8 cellular contexts compared by ENCODE assay signal in the genomic region with DNA sequence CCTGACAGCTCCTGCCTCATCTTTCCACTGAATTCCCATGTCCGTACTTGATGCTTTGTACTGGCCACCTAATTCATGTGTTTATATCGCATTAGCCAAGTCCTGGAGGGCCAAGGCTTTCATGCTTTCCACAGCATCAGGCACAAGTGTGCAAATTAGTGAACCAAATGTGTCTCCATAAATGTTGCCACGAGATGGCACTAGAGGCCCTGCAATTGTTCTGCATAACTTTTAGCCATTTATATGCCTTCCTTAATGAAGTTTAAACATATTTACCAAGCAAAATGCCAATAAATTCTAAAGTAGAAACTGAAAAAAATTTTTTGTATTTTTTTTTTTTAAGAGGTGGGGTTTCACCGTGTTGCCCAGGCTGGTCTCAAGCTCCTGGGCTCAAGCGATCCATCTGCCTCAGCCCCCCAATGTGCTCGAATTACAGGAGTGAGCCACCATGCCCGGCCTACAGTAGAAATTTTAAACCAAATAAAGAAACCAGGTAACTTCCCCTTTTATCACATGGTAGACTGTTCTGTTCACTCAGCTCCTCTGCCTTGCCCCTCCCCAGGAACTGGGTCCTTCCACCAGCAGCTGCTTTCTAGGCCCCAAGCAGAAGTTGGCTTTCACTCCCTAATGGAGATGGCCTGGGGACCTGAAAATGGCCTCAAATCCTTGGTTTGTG. TPM values are rescaled to one million over a fixed set of nuclear protein-coding genes. Genes with fewer than 3 reads are reported as not detected.
DNase-seq lines count a peak whose midpoint lies in the region; ATAC-seq and TF ChIP-seq lines count a peak whose summit lies in the region.

No MANE protein-coding gene starts in this region.

- DNase-seq in DMS53 treated with DMSO at 0.1 percent for 48 hours (lab: John Stamatoyannopoulos, UW; ENCODE audit: unreplicated experiment) (peak; percentile 59), RKO (ENCODE audit: low spot score) (peak; percentile 59), cardiac muscle cell (ENCODE audit: low read depth in 1 of 2, low spot score in 1 of 2) (peak; percentile 47 to 68), retinal pigment epithelial cell (ENCODE audit: low read depth) (no peak)
- peak; percentile 21 for DNase-seq in activated naive CD8-positive, alpha-beta T cell treated with anti-CD3 and anti-CD28 coated beads for 36 hours

- H3K4me3 Mint-ChIP-seq in activated naive CD8-positive, alpha-beta T cell treated with anti-CD3 and anti-CD28 coated beads for 36 hours: no peak overlapping the region

- peaks cover 3% of the 10 kb centered on the region for H3K36me3 ChIP-seq in cardiac muscle cell

- peaks cover 6% of the 10 kb centered on the region for H3K4me1 Mint-ChIP-seq in activated naive CD8-positive, alpha-beta T cell treated with anti-CD3 and anti-CD28 coated beads for 36 hours

- TF ChIP-seq CTCF in cardiac muscle cell (IDR thresholded peaks at IDR 0.05; ENCODE audit: low read depth, low read length) (peak; percentile 73), retinal pigment epithelial cell (conservative IDR thresholded peaks at IDR 0.05; ENCODE audit: low read depth, low read length) (peak; percentile 63)

- no peak overlapping the region for H3K4me3 ChIP-seq in cardiac muscle cell
- H3K4me3 ChIP-seq in retinal pigment epithelial cell (ENCODE audit: low read length): no peak overlapping the region

- H3K27me3 ChIP-seq in cardiac muscle cell: no peaks in the 10 kb centered on the region

- H3K27ac Mint-ChIP-seq in activated naive CD8-positive, alpha-beta T cell treated with anti-CD3 and anti-CD28 coated beads for 36 hours: no peak overlapping the region

- H3K27me3 Mint-ChIP-seq in activated naive CD8-positive, alpha-beta T cell treated with anti-CD3 and anti-CD28 coated beads for 36 hours: no peaks in the 10 kb centered on the region

- no peaks in the 10 kb centered on the region for H3K9me3 ChIP-seq in cardiac muscle cell (ENCODE audit: low read depth)

- no peaks in the 10 kb centered on the region for H3K4me1 ChIP-seq in cardiac muscle cell (ENCODE audit: low read depth)

- no peaks in the 10 kb centered on the region for H3K9me3 Mint-ChIP-seq in activated naive CD8-positive, alpha-beta T cell treated with anti-CD3 and anti-CD28 coated beads for 36 hours

- H3K27ac ChIP-seq in cardiac muscle cell: no peak overlapping the region

- ATAC-seq in HG03460 (IDR thresholded peaks at IDR 0.05; ENCODE audit: unreplicated experiment) (peak; percentile 64), GM21576 (IDR thresholded peaks at IDR 0.05; ENCODE audit: unreplicated experiment) (no peak), HG02610 (IDR thresholded peaks at IDR 0.05; ENCODE audit: unreplicated experiment) (no peak)

- H3K36me3 Mint-ChIP-seq in activated naive CD8-positive, alpha-beta T cell treated with anti-CD3 and anti-CD28 coated beads for 36 hours: peaks cover 13% of the 10 kb centered on the region

RNA-seq across cellular contexts. Expression of gene IL18BP, which starts 20.8 kb away (rescaled TPM):
- 1 to 10 TPM; 6.9 to 7.4 TPM for total RNA-seq in activated naive CD8-positive, alpha-beta T cell treated with anti-CD3 and anti-CD28 coated beads for 36 hours
- total RNA-seq in cardiac muscle cell: 3.5 and 7.3 TPM in 2 replicates
- polyA plus RNA-seq in cardiac muscle cell: 1.2 and 2.8 TPM in 2 replicates

RNA-seq across cellular contexts. Expression of gene RNF121, which starts 49.0 kb away (rescaled TPM):
- total RNA-seq in activated naive CD8-positive, alpha-beta T cell treated with anti-CD3 and anti-CD28 coated beads for 36 hours: 10 to 100 TPM; 28.3 to 30.7 TPM
- 27.7 and 28.6 TPM in 2 replicates for total RNA-seq in cardiac muscle cell
- polyA plus RNA-seq in cardiac muscle cell: 16.2 and 16.8 TPM in 2 replicates

RNA-seq across cellular contexts. Expression of gene XNDC1N, which starts 49.5 kb away (rescaled TPM):
- 10 to 100 TPM; 10.8 to 12.4 TPM for total RNA-seq in activated naive CD8-positive, alpha-beta T cell treated with anti-CD3 and anti-CD28 coated beads for 36 hours
- 8.0 and 8.8 TPM in 2 replicates for total RNA-seq in cardiac muscle cell
- 6.3 and 7.9 TPM in 2 replicates for polyA plus RNA-seq in cardiac muscle cell
